Comparison of ENCODE assay signal across 8 cellular contexts in the genomic region with DNA sequence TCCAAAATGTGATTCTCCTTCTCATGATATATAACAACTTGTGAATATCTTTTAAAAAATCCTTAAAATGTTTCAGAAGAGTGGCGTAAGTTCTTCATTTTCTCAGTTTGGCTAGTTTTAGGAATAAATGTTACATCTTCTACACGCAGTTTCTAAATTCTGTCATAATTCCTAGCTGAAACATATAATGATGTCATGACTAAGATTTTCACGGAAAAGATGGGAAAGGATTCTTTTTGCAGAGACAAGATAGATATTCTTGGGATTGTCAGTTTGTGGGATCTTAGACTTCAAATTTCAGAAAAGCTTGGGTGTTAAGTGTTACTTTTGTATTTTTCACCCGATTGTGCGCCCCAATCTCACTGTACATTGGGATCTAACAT. TPM values are rescaled to one million over a fixed set of nuclear protein-coding genes. Genes with fewer than 3 reads are reported as not detected.
DNase-seq lines count a peak whose midpoint lies in the region; ATAC-seq and TF ChIP-seq lines count a peak whose summit lies in the region.

No MANE protein-coding gene starts in this region.

- H3K4me1 ChIP-seq in right cardiac atrium (ENCODE audit: control insufficient read depth, insufficient read depth, low read length) = peaks cover 5% of the 10 kb centered on the region
- H3K4me1 ChIP-seq in skeletal muscle satellite cell (ENCODE audit: control insufficient read depth, insufficient read depth, low read length) = peaks cover 5% of the 10 kb centered on the region

- H3K36me3 ChIP-seq in skeletal muscle satellite cell (ENCODE audit: insufficient read depth, low read length) = no peaks in the 10 kb centered on the region

- intact Hi-C loops in right cardiac atrium (cut with DNase I) = no loop called here

- TF ChIP-seq CTCF in GM12864 (IDR thresholded peaks at IDR 0.05; ENCODE audit: low read depth, low read length, missing control alignments) = no peak

- DNase-seq in GM12864 (ENCODE audit: low read depth) (no peak), RKO (ENCODE audit: low spot score) (peak; percentile 31), right cardiac atrium (no peak), NCI-H2081 (lab: John Stamatoyannopoulos, UW) (no peak), hippocampal formation (lab: John Stamatoyannopoulos, UW) (no peak)
- no peak for DNase-seq in activated effector memory CD4-positive, alpha-beta T cell treated with anti-CD3 and anti-CD28 coated beads, Interleukin-2, amount 50 U/mL, for 16 hours

- H3K4me3 ChIP-seq in GM12864 (ENCODE audit: low read depth, low read length) = peak overlapping the region; percentile 80
- H3K4me3 ChIP-seq in right cardiac atrium (ENCODE audit: low read length) = peak overlapping the region; percentile 97
- H3K4me3 ChIP-seq in skeletal muscle satellite cell (ENCODE audit: low read length) = peak overlapping the region; percentile 88

- H3K27ac ChIP-seq in right cardiac atrium (ENCODE audit: low read length) = no peak overlapping the region

- H3K9me3 ChIP-seq in right cardiac atrium (ENCODE audit: control insufficient read depth, low read length) = no peaks in the 10 kb centered on the region
- no peaks in the 10 kb centered on the region for H3K9me3 ChIP-seq in skeletal muscle satellite cell (replicated peaks; ENCODE audit: low read length)

- peak overlapping the region; percentile 92 for H3K4me2 ChIP-seq in skeletal muscle satellite cell (ENCODE audit: low read length)

- H3K27me3 ChIP-seq in right cardiac atrium (ENCODE audit: control insufficient read depth, insufficient read depth) (no peaks in the 10 kb centered on the region), skeletal muscle satellite cell (ENCODE audit: control insufficient read depth, insufficient read depth, low read length) (no peaks in the 10 kb centered on the region)

- 59% methylated on average over 5 of the region's 5 CpGs for WGBS in right cardiac atrium

- H3K9ac ChIP-seq in skeletal muscle satellite cell (ENCODE audit: low read depth, low read length) = peak overlapping the region; percentile 94

- ATAC-seq in right cardiac atrium (no peak), GM18858 (IDR thresholded peaks at IDR 0.05; ENCODE audit: unreplicated experiment) (no peak)

RNA-seq across cellular contexts. Expression of a gene that starts 1.7 kb away (rescaled TPM):
- 10 to 100 TPM; 13.0 to 16.9 (median 14.8) TPM for total RNA-seq in right cardiac atrium
- polyA plus RNA-seq in right cardiac atrium = 13.0 TPM
- 14.4 and 16.2 TPM in 2 replicates for total RNA-seq in skeletal muscle satellite cell (2012; rRNA removed)

RNA-seq across cellular contexts. Expression of a gene that starts 55.8 kb away (rescaled TPM):
- total RNA-seq in right cardiac atrium = 10 to 100 TPM; 43.7 to 47.7 (median 44.3) TPM
- polyA plus RNA-seq in right cardiac atrium = 54.8 TPM
- 67.5 and 70.2 TPM in 2 replicates for total RNA-seq in skeletal muscle satellite cell (2012; rRNA removed)
